1 cellular context compared by ENCODE assay signal in genomic region chr7:143975617-143976016, GRCh38.
TF ChIP-seq lines count a peak whose summit lies in the region.

No MANE protein-coding gene starts in this region.

TF ChIP-seq in H1, 55 proteins besides CTCF, POLR2A, EP300 and RAD21:
- TF ChIP-seq GTF2F1 (IDR thresholded peaks at IDR 0.05; ENCODE audit: borderline replicate concordance, low read depth, low read length) (no peak), KDM1A (IDR thresholded peaks at IDR 0.05; ENCODE audit: borderline replicate concordance, low read length) (no peak), SIX5 (IDR thresholded peaks at IDR 0.05; ENCODE audit: low read depth, low read length) (no peak), KDM5A (IDR thresholded peaks at IDR 0.05; ENCODE audit: low read length) (no peak), TEAD4 (IDR thresholded peaks at IDR 0.05; ENCODE audit: low read depth, low read length) (0 out of 2 replicates have a peak, but pooled peaks have one; percentile 11), SAP30 (IDR thresholded peaks at IDR 0.05; ENCODE audit: insufficient read depth, insufficient replicate concordance, low read length) (no peak), PHF8 (conservative IDR thresholded peaks at IDR 0.05; ENCODE audit: low read depth, low read length) (no peak)
- TF ChIP-seq, protein P1, sequence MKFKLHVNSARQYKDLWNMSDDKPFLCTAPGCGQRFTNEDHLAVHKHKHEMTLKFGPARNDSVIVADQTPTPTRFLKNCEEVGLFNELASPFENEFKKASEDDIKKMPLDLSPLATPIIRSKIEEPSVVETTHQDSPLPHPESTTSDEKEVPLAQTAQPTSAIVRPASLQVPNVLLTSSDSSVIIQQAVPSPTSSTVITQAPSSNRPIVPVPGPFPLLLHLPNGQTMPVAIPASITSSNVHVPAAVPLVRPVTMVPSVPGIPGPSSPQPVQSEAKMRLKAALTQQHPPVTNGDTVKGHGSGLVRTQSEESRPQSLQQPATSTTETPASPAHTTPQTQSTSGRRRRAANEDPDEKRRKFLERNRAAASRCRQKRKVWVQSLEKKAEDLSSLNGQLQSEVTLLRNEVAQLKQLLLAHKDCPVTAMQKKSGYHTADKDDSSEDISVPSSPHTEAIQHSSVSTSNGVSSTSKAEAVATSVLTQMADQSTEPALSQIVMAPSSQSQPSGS (IDR thresholded peaks at IDR 0.05; ENCODE audit: low read length), result no peak
